In the genomic region with DNA sequence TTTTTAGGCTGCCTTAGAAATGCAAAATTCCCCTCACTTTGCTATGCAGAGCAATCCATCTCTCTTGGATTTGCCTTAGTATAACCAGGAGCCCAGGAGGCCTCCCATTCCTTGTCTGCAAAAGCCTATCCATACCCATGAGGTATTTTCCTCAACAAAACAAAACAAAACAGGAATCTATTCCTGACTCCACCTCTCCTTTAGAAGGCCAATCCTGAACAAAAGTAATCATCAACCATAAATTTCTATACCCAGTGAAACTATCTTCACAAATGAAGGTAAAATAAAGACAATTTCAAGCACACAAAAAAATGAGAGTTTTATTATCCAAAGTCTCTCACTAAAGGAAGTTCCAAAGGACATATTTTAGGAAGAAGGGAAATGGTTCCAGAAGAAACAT, we compare ENCODE assay signal across 23 cellular contexts.
"Had no signal": no experiment of that assay in that cellular context is flagged by ENCODE, and none has a peak within 500 bp of the region (broad histone marks: within the 10 kb centered on the region; RNA-seq: fewer than 3 reads in every experiment).

No MANE protein-coding gene starts in this region.

- FAIRE-seq: RCC 7860 had no signal

- H3K4me3 Mint-ChIP-seq: T-cell had no signal

- H3K36me3 ChIP-seq: SJSA1 had no signal

- H3K9me3 ChIP-seq: SJSA1 had no signal

- H3K27me3 ChIP-seq: SJSA1 had no signal

- H3K27ac Mint-ChIP-seq: T-cell had no signal

- H3K4me3 ChIP-seq: SJSA1, SK-N-MC had no signal

- H3K27ac ChIP-seq: SJSA1, SK-N-MC had no signal

- ATAC-seq: T-cell had no signal

- DNase-seq: Karpas-422, KG1, MM.1S, NCI-H1092 treated with DMSO at 0.1 percent for 48 hours, NCI-H1436, NCI-H187, NCI-H2029, NCI-H2081 treated with DMSO at 0.1 percent for 48 hours, NCI-H2171, NCI-H226, NCI-H446, NCI-H510A, NCI-H524 treated with DMSO at 0.1 percent for 48 hours, NCI-H69, NCI-H774, Right ventricle myocardium superior, RPMI8226, SIG-M5, SW 1271, T-cell had no signal
